Comparison of ENCODE assay signal across 8 cellular contexts in genomic region chr14:54902143-54902520, GRCh38. TPM values are rescaled to one million over a fixed set of nuclear protein-coding genes. Genes with fewer than 3 reads are reported as not detected.
A peak's percentile ranks its signal among the peaks of the same experiment; 100 is the strongest.
DNase-seq lines count a peak whose midpoint lies in the region; ATAC-seq, FAIRE-seq and TF ChIP-seq lines count a peak whose summit lies in the region.

No MANE protein-coding gene starts in this region.

- peak; percentile 82 for FAIRE-seq in GM19239 (lab: Jason Lieb, UNC)

- peaks cover 0 to 3% (median 0%) of the 10 kb centered on the region in 7 donors for H3K9me3 Mint-ChIP-seq in CD14-positive monocyte
- no peaks in the 10 kb centered on the region for H3K9me3 Mint-ChIP-seq in natural killer cell treated with Interleukin-12 subunit alpha and Interleukin-12 subunit beta and Interleukin-15 and Interleukin-18, amount 100 ng/mL, for 72 hours
- H3K9me3 Mint-ChIP-seq in stimulated activated naive CD8-positive, alpha-beta T cell treated with anti-CD3 and anti-CD28 coated beads, Interleukin-15, Interleukin-2, amounts not matched to agents 100 ng/mL and 50 ng/mL, for 24 hours: no peaks in the 10 kb centered on the region

- peaks cover 0 to 2% (median 0%) of the 10 kb centered on the region in 3 donors for H3K27me3 Mint-ChIP-seq in CD14-positive monocyte (ENCODE audit: low read depth in 3 of 3)
- H3K27me3 Mint-ChIP-seq in natural killer cell treated with Interleukin-12 subunit alpha and Interleukin-12 subunit beta and Interleukin-15 and Interleukin-18, amount 100 ng/mL, for 72 hours: no peaks in the 10 kb centered on the region
- no peaks in the 10 kb centered on the region for H3K27me3 Mint-ChIP-seq in stimulated activated naive CD8-positive, alpha-beta T cell treated with anti-CD3 and anti-CD28 coated beads, Interleukin-15, Interleukin-2, amounts not matched to agents 100 ng/mL and 50 ng/mL, for 24 hours

- H3K27ac ChIP-seq in esophagus muscularis mucosa (replicated peaks in 1 of 4): peak overlapping the region; percentile 71 to 81 (median 78)

- peak overlapping the region; percentile 70 to 82 (median 76) for H3K4me3 ChIP-seq in esophagus muscularis mucosa

- TF ChIP-seq EP300 in esophagus muscularis mucosa (IDR thresholded peaks at IDR 0.05): no peak

- H3K27me3 ChIP-seq in esophagus muscularis mucosa: no peaks in the 10 kb centered on the region

- H3K36me3 ChIP-seq in esophagus muscularis mucosa: no peaks in the 10 kb centered on the region

- ATAC-seq in HG03354 (IDR thresholded peaks at IDR 0.05; ENCODE audit: poor library complexity, severe bottlenecking, unreplicated experiment): peak; percentile 74
- ATAC-seq in natural killer cell treated with Interleukin-12 subunit alpha and Interleukin-12 subunit beta and Interleukin-15 and Interleukin-18, amount 100 ng/mL, for 72 hours: peak; percentile 86 to 87

- peaks cover 0 to 23% (median 14%) of the 10 kb centered on the region in 4 donors for H3K4me1 ChIP-seq in esophagus muscularis mucosa

- DNase-seq in CD14-positive monocyte (ENCODE audit: low spot score) (peak; percentile 71), GM19239 (ENCODE audit: insufficient read length, low spot score) (no peak), NOMO-1 treated with DMSO at 0.1 percent for 48 hours (lab: John Stamatoyannopoulos, UW; ENCODE audit: unreplicated experiment) (peak; percentile 62), activated T-cell treated with anti-CD3 and anti-CD28 coated beads for 4 hours (peak; percentile 58), esophagus muscularis mucosa (ENCODE audit: extremely low spot score) (peak; percentile 93)
- peak; percentile 97 for DNase-seq in natural killer cell treated with Interleukin-12 subunit alpha and Interleukin-12 subunit beta and Interleukin-15 and Interleukin-18, amount 100 ng/mL, for 72 hours (ENCODE audit: low spot score)

- peak overlapping the region; percentile 90 to 99 (median 96) for H3K27ac Mint-ChIP-seq in CD14-positive monocyte
- H3K27ac Mint-ChIP-seq in natural killer cell treated with Interleukin-12 subunit alpha and Interleukin-12 subunit beta and Interleukin-15 and Interleukin-18, amount 100 ng/mL, for 72 hours: peak overlapping the region; percentile 82 to 99
- peak overlapping the region; percentile 55 for H3K27ac Mint-ChIP-seq in stimulated activated naive CD8-positive, alpha-beta T cell treated with anti-CD3 and anti-CD28 coated beads, Interleukin-15, Interleukin-2, amounts not matched to agents 100 ng/mL and 50 ng/mL, for 24 hours

- no peak for TF ChIP-seq POLR2A in esophagus muscularis mucosa (IDR thresholded peaks at IDR 0.05; ENCODE audit: low read depth)

- TF ChIP-seq CTCF in CD14-positive monocyte (IDR thresholded peaks at IDR 0.05) (no peak), esophagus muscularis mucosa (IDR thresholded peaks at IDR 0.05) (no peak)

- H3K36me3 Mint-ChIP-seq in CD14-positive monocyte: peaks cover 10 to 13% of the 10 kb centered on the region in 2 donors
- peaks cover 8% of the 10 kb centered on the region for H3K36me3 Mint-ChIP-seq in natural killer cell treated with Interleukin-12 subunit alpha and Interleukin-12 subunit beta and Interleukin-15 and Interleukin-18, amount 100 ng/mL, for 72 hours
- peaks cover 9% of the 10 kb centered on the region for H3K36me3 Mint-ChIP-seq in stimulated activated naive CD8-positive, alpha-beta T cell treated with anti-CD3 and anti-CD28 coated beads, Interleukin-15, Interleukin-2, amounts not matched to agents 100 ng/mL and 50 ng/mL, for 24 hours (ENCODE audit: low read depth)

- WGBS in esophagus muscularis mucosa: 0% methylated on average over 16 of the region's 37 CpGs

- H3K4me3 Mint-ChIP-seq in CD14-positive monocyte: peak overlapping the region; percentile 89 to 90
- peak overlapping the region; percentile 89 for H3K4me3 Mint-ChIP-seq in natural killer cell treated with Interleukin-12 subunit alpha and Interleukin-12 subunit beta and Interleukin-15 and Interleukin-18, amount 100 ng/mL, for 72 hours
- H3K4me3 Mint-ChIP-seq in stimulated activated naive CD8-positive, alpha-beta T cell treated with anti-CD3 and anti-CD28 coated beads, Interleukin-15, Interleukin-2, amounts not matched to agents 100 ng/mL and 50 ng/mL, for 24 hours: peak overlapping the region; percentile 85

- intact Hi-C loops in CD14-positive monocyte (cut with micrococcal nuclease) (no loop called here), esophagus muscularis mucosa (cut with DNase I) (no loop called here)

- peaks cover 50% of the 10 kb centered on the region for H3K4me1 Mint-ChIP-seq in CD14-positive monocyte
- peaks cover 41 to 47% of the 10 kb centered on the region in 2 donors for H3K4me1 Mint-ChIP-seq in natural killer cell treated with Interleukin-12 subunit alpha and Interleukin-12 subunit beta and Interleukin-15 and Interleukin-18, amount 100 ng/mL, for 72 hours (ENCODE audit: low read depth in 2 of 2)
- H3K4me1 Mint-ChIP-seq in stimulated activated naive CD8-positive, alpha-beta T cell treated with anti-CD3 and anti-CD28 coated beads, Interleukin-15, Interleukin-2, amounts not matched to agents 100 ng/mL and 50 ng/mL, for 24 hours (ENCODE audit: low read depth): peaks cover 18% of the 10 kb centered on the region

- H3K9me3 ChIP-seq in esophagus muscularis mucosa: no peaks in the 10 kb centered on the region

RNA-seq across cellular contexts. Expression of gene GCH1, which starts 0.5 kb away (rescaled TPM):
- 10 to 100 TPM; 55.3 to 63.3 TPM for polyA plus RNA-seq in CD14-positive monocyte
- total RNA-seq in esophagus muscularis mucosa: 1 to 10 TPM; 1.5 to 6.8 (median 1.7) TPM
- 100 to 1,000 TPM; 131 to 382 TPM for total RNA-seq in natural killer cell treated with Interleukin-12 subunit alpha and Interleukin-12 subunit beta and Interleukin-15 and Interleukin-18, amount 100 ng/mL, for 72 hours

Comparison
In these comparisons a context has a peak if more than half of its experiments do, and no peak if none do; other contexts are left out.
1. RNA of gene GCH1, which starts 0.5 kb away (total RNA-seq): 131 to 382 TPM in natural killer cell treated with Interleukin-12 subunit alpha and Interleukin-12 subunit beta and Interleukin-15 and Interleukin-18, amount 100 ng/mL, for 72 hours; 1.5 to 6.8 TPM in esophagus muscularis mucosa; every median in the first group is over 10 times any median in the second.
2. Peak in every context shown above with its lines, with median percentiles within 50 percentile points of each other: H3K27ac Mint-ChIP-seq and H3K4me3 Mint-ChIP-seq.